ENCODE assay signal across 36 cellular contexts in genomic region chr16:26186221-26186620, GRCh38.
"Had no signal": no experiment of that assay in that cellular context is flagged by ENCODE, and none has a peak within 500 bp of the region (broad histone marks: within the 10 kb centered on the region; RNA-seq: fewer than 3 reads in every experiment).

No MANE protein-coding gene starts in this region.

- ATAC-seq: activated CD8-positive, alpha-beta T cell treated with anti-CD3 and anti-CD28 coated beads for 36 hours; activated naive CD4-positive, alpha-beta T cell treated with anti-CD3 and anti-CD28 coated beads, Interleukin-2, amount 50 U/mL, for 72 hours; activated T-cell treated with anti-CD3 and anti-CD28 coated beads, Interleukin-2, amount 50 U/mL, for 4 hours; activated T-cell treated with anti-CD3 and anti-CD28 coated beads, Interleukin-2, amount 50 U/mL, for 72 hours; activated T-helper 17 cell treated with anti-CD3 and anti-CD28 coated beads, Interleukin-2, amount 50 U/mL, for 72 hours; body of pancreas had no signal

- H3K9me3 ChIP-seq: adrenal gland, body of pancreas had no signal

- H3K36me3 ChIP-seq: adrenal gland, brain microvascular endothelial cell, breast epithelium had no signal

- H3K4me1 ChIP-seq: adrenal gland, body of pancreas, breast epithelium had no signal

- H3K4me3 ChIP-seq: adrenal gland, body of pancreas, breast epithelium had no signal

- H3K27ac Mint-ChIP-seq: activated B cell treated with CpG ODN at 0.5 μM for 24 hours; activated CD4-positive, alpha-beta memory T cell treated with anti-CD3 and anti-CD28 coated beads for 36 hours; activated CD4-positive, alpha-beta T cell treated with anti-CD3 and anti-CD28 coated beads, Interleukin-2, amount 10 ng/mL, durations not matched to agents 24 days and 14 days; activated CD8-positive, alpha-beta T cell treated with anti-CD3 and anti-CD28 coated beads for 36 hours; activated naive CD4-positive, alpha-beta T cell treated with anti-CD3 and anti-CD28 coated beads for 36 hours; activated naive CD4-positive, alpha-beta T cell treated with anti-CD3 and anti-CD28 coated beads, Interleukin-2, amount 50 U/mL, for 72 hours; activated naive CD8-positive, alpha-beta T cell treated with anti-CD3 and anti-CD28 coated beads for 36 hours; activated T-cell treated with anti-CD3 and anti-CD28 coated beads, Interleukin-2, amount 50 U/mL, for 72 hours; activated T-helper 1 cell treated with anti-CD3 and anti-CD28 coated beads, Interleukin-12 subunit alpha, Interleukin-12 subunit beta, Interleukin-2, Interleukin-4 antibody, amounts not matched to agents 30 ng/mL and 10 ng/mL and 1 ng/mL, durations not matched to agents 14 hours and 24 hours and 36 hours; activated T-helper 17 cell treated with anti-CD3 and anti-CD28 coated beads, Interleukin-2, amount 50 U/mL, for 72 hours; T-helper 1 cell treated with Interleukin-12 subunit alpha and Interleukin-12 subunit beta and Interleukin-4 antibody, amounts not matched to agents 30 μg/mL and 1 μg/mL, for 36 hours; T-helper 2 cell treated with Interferon-gamma antibody and Interleukin-4, amounts not matched to agents 5 μg/mL and 100 μg/mL, for 36 hours had no signal

- H3K4me3 Mint-ChIP-seq: activated B cell treated with CpG ODN at 0.5 μM for 24 hours; activated CD4-positive, alpha-beta memory T cell treated with anti-CD3 and anti-CD28 coated beads for 36 hours; activated CD4-positive, alpha-beta T cell treated with anti-CD3 and anti-CD28 coated beads, Interleukin-2, amount 10 ng/mL, durations not matched to agents 24 days and 14 days; activated CD8-positive, alpha-beta T cell treated with anti-CD3 and anti-CD28 coated beads for 36 hours; activated naive CD4-positive, alpha-beta T cell treated with anti-CD3 and anti-CD28 coated beads for 36 hours; activated naive CD8-positive, alpha-beta T cell treated with anti-CD3 and anti-CD28 coated beads for 36 hours; activated T-cell treated with anti-CD3 and anti-CD28 coated beads, Interleukin-2, amount 50 U/mL, for 4 hours; activated T-cell treated with anti-CD3 and anti-CD28 coated beads, Interleukin-2, amount 50 U/mL, for 72 hours; activated T-helper 1 cell treated with anti-CD3 and anti-CD28 coated beads, Interleukin-12 subunit alpha, Interleukin-12 subunit beta, Interleukin-2, Interleukin-4 antibody, amounts not matched to agents 30 ng/mL and 10 ng/mL and 1 ng/mL, durations not matched to agents 14 hours and 24 hours and 36 hours; activated T-helper 17 cell treated with anti-CD3 and anti-CD28 coated beads, Interleukin-2, amount 50 U/mL, for 72 hours; T-helper 1 cell treated with Interleukin-12 subunit alpha and Interleukin-12 subunit beta and Interleukin-4 antibody, amounts not matched to agents 30 μg/mL and 1 μg/mL, for 36 hours; T-helper 2 cell treated with Interferon-gamma antibody and Interleukin-4, amounts not matched to agents 5 μg/mL and 100 μg/mL, for 36 hours had no signal

- H3K36me3 Mint-ChIP-seq: activated CD4-positive, alpha-beta memory T cell treated with anti-CD3 and anti-CD28 coated beads for 36 hours; activated naive CD8-positive, alpha-beta T cell treated with anti-CD3 and anti-CD28 coated beads for 36 hours had no signal

- H3K27me3 ChIP-seq: adrenal gland, body of pancreas, brain microvascular endothelial cell, breast epithelium had no signal

- H3K4me1 Mint-ChIP-seq: activated B cell treated with CpG ODN at 0.5 μM for 24 hours; activated CD4-positive, alpha-beta T cell treated with anti-CD3 and anti-CD28 coated beads, Interleukin-2, amount 10 ng/mL, durations not matched to agents 24 days and 14 days; activated naive CD8-positive, alpha-beta T cell treated with anti-CD3 and anti-CD28 coated beads for 36 hours; activated T-helper 17 cell treated with anti-CD3 and anti-CD28 coated beads, Interleukin-2, amount 50 U/mL, for 72 hours had no signal

- H3K9me3 Mint-ChIP-seq: activated CD4-positive, alpha-beta memory T cell treated with anti-CD3 and anti-CD28 coated beads for 36 hours; activated CD4-positive, alpha-beta T cell treated with anti-CD3 and anti-CD28 coated beads, Interleukin-2, amount 10 ng/mL, durations not matched to agents 24 days and 14 days; activated naive CD4-positive, alpha-beta T cell treated with anti-CD3 and anti-CD28 coated beads for 36 hours; activated naive CD8-positive, alpha-beta T cell treated with anti-CD3 and anti-CD28 coated beads for 36 hours; activated T-cell treated with anti-CD3 and anti-CD28 coated beads, Interleukin-2, amount 50 U/mL, for 4 hours; activated T-helper 1 cell treated with anti-CD3 and anti-CD28 coated beads, Interleukin-12 subunit alpha, Interleukin-12 subunit beta, Interleukin-2, Interleukin-4 antibody, amounts not matched to agents 30 ng/mL and 10 ng/mL and 1 ng/mL, durations not matched to agents 14 hours and 24 hours and 36 hours; T-helper 1 cell treated with Interleukin-12 subunit alpha and Interleukin-12 subunit beta and Interleukin-4 antibody, amounts not matched to agents 30 μg/mL and 1 μg/mL, for 36 hours; T-helper 2 cell treated with Interferon-gamma antibody and Interleukin-4, amounts not matched to agents 5 μg/mL and 100 μg/mL, for 36 hours had no signal

- DNase-seq: activated B cell treated with CpG ODN at 0.5 μM for 24 hours; activated CD4-positive, alpha-beta memory T cell treated with anti-CD3 and anti-CD28 coated beads for 36 hours; activated CD4-positive, alpha-beta T cell treated with anti-CD3 and anti-CD28 coated beads for 4 hours; activated CD4-positive, alpha-beta T cell treated with anti-CD3 and anti-CD28 coated beads, Interleukin-2, amount 10 ng/mL, durations not matched to agents 24 days and 14 days; activated CD4-positive, alpha-beta T cell treated with anti-CD3 and anti-CD28 coated beads, Interleukin-2, amount 50 U/mL, for 1 hour; activated CD4-positive, alpha-beta T cell treated with anti-CD3 and anti-CD28 coated beads, Interleukin-2, amount 50 U/mL, for 4 hours; activated CD4-positive, CD25-positive, alpha-beta regulatory T cell treated with anti-CD3 and anti-CD28 coated beads, Interleukin-2, amount 50 U/mL, for 72 hours; activated CD8-positive, alpha-beta memory T cell treated with anti-CD3 and anti-CD28 coated beads, Interleukin-2, amount 50 U/mL, for 4 hours; activated CD8-positive, alpha-beta T cell treated with anti-CD3 and anti-CD28 coated beads for 36 hours; activated effector memory CD4-positive, alpha-beta T cell treated with anti-CD3 and anti-CD28 coated beads, Interleukin-2, amount 50 U/mL, for 16 hours; activated gamma-delta T cell treated with Interleukin-2 at 50 U/mL for 16 hours; activated naive CD4-positive, alpha-beta T cell; activated naive CD4-positive, alpha-beta T cell treated with anti-CD3 and anti-CD28 coated beads for 36 hours; activated naive CD4-positive, alpha-beta T cell treated with anti-CD3 and anti-CD28 coated beads, Interleukin-2, amount 50 U/mL, for 16 hours; activated naive CD8-positive, alpha-beta T cell treated with anti-CD3 and anti-CD28 coated beads for 36 hours; activated T-cell treated with anti-CD3 and anti-CD28 coated beads for 4 hours; activated T-cell treated with anti-CD3 and anti-CD28 coated beads, Interleukin-2, amount 50 U/mL, for 1 hour; activated T-cell treated with anti-CD3 and anti-CD28 coated beads, Interleukin-2, amount 50 U/mL, for 4 hours; activated T-cell treated with anti-CD3 and anti-CD28 coated beads, Interleukin-2, amount 50 U/mL, for 72 hours; adrenal gland; amniotic stem cell; aorta; body of pancreas; brain microvascular endothelial cell; central memory CD4-positive, alpha-beta T cell; cerebellar nuclear complex; T-helper 1 cell; T-helper 2 cell; T-helper 9 cell had no signal

- H3K27me3 Mint-ChIP-seq: activated CD4-positive, alpha-beta T cell treated with anti-CD3 and anti-CD28 coated beads, Interleukin-2, amount 10 ng/mL, durations not matched to agents 24 days and 14 days had no signal

- H3K27ac ChIP-seq: adrenal gland, body of pancreas, brain microvascular endothelial cell, breast epithelium, VCaP had no signal
